Comparison of ENCODE assay signal across 8 cellular contexts in genomic region chr20:36468149-36469000, GRCh38.
DNase-seq lines count a peak whose midpoint lies in the region; ATAC-seq and TF ChIP-seq lines count a peak whose summit lies in the region.

No MANE protein-coding gene starts in this region.

- no peak for TF ChIP-seq CTCF in SK-N-SH (IDR thresholded peaks at IDR 0.05)
- TF ChIP-seq CTCF in hepatocyte (IDR thresholded peaks at IDR 0.05; ENCODE audit: poor library complexity), result no peak

- WGBS in SK-N-SH (ENCODE audit: low lambda C conversion rate), result 77% methylated on average over 10 of the region's 10 CpGs
- 70% methylated on average over 10 of the region's 10 CpGs for WGBS in hepatocyte (ENCODE audit: low lambda C conversion rate, missing lambda C conversion rate)

- H3F3A ChIP-seq in SK-N-SH (replicated peaks; ENCODE audit: insufficient read depth), result peaks cover 27% of the 10 kb centered on the region

- peaks cover 59 to 98% of the 10 kb centered on the region in 2 donors for H3K4me1 Mint-ChIP-seq in stimulated activated naive B cell treated with anti-CD40 and anti-IgM and Interleukin-4, amounts not matched to agents 10 μg/mL and 1 μg/mL and 100 μg/mL, for 72 hours
- H3K4me1 Mint-ChIP-seq in activated T-helper 1 cell treated with anti-CD3 and anti-CD28 coated beads, Interleukin-12 subunit alpha, Interleukin-12 subunit beta, Interleukin-2, Interleukin-4 antibody, amounts not matched to agents 30 ng/mL and 10 ng/mL and 1 ng/mL, durations not matched to agents 14 hours and 24 hours and 36 hours (ENCODE audit: low read depth), result peaks cover 86% of the 10 kb centered on the region

- 0 out of 2 replicates have a peak overlapping the region, but pooled peaks have one; percentile 25 for H3K4me2 ChIP-seq in SK-N-SH
- peak overlapping the region; percentile 45 for H3K4me2 ChIP-seq in hepatocyte

- H3K36me3 ChIP-seq in SK-N-SH (replicated peaks in 1 of 2; ENCODE audit: control insufficient read depth in 1 of 2, insufficient read depth in 2 of 2, low read length in 1 of 2), result peaks cover 0 to 3% of the 10 kb centered on the region in 2 experiments
- H3K36me3 ChIP-seq in hepatocyte (replicated peaks; ENCODE audit: insufficient read depth, low read depth), result no peaks in the 10 kb centered on the region

- peak; percentile 50 for DNase-seq in DMS153 (lab: John Stamatoyannopoulos, UW)
- no peak for DNase-seq in DMS153 treated with DMSO at 0.1 percent for 48 hours (lab: John Stamatoyannopoulos, UW; ENCODE audit: unreplicated experiment)
- DNase-seq in SK-N-SH, result peak; percentile 64
- peak; percentile 35 for DNase-seq in hepatocyte (ENCODE audit: low spot score)
- DNase-seq in stimulated activated naive B cell treated with anti-CD40 and anti-IgM and Interleukin-4, amounts not matched to agents 10 μg/mL and 1 μg/mL and 100 μg/mL, for 72 hours, result no peak
- no peak for DNase-seq in HEK293T (ENCODE audit: extremely low spot score)
- no peak for DNase-seq in activated T-helper 1 cell treated with anti-CD3 and anti-CD28 coated beads, Interleukin-12 subunit alpha, Interleukin-12 subunit beta, Interleukin-2, Interleukin-4 antibody, amounts not matched to agents 30 ng/mL and 10 ng/mL and 1 ng/mL, durations not matched to agents 14 hours and 24 hours and 36 hours (ENCODE audit: low spot score)

- peaks cover 60 to 68% of the 10 kb centered on the region in 2 experiments for H3K4me1 ChIP-seq in SK-N-SH (ENCODE audit: control insufficient read depth in 1 of 2, insufficient read depth in 2 of 2, low read depth in 1 of 2, low read length in 1 of 2)
- H3K4me1 ChIP-seq in hepatocyte (ENCODE audit: insufficient read depth), result peaks cover 79% of the 10 kb centered on the region

- peaks cover 100% of the 10 kb centered on the region for H3K79me2 ChIP-seq in SK-N-SH (ENCODE audit: insufficient read depth)
- peaks cover 100% of the 10 kb centered on the region for H3K79me2 ChIP-seq in hepatocyte

- H3K36me3 Mint-ChIP-seq in stimulated activated naive B cell treated with anti-CD40 and anti-IgM and Interleukin-4, amounts not matched to agents 10 μg/mL and 1 μg/mL and 100 μg/mL, for 72 hours, result peaks cover 4 to 15% of the 10 kb centered on the region in 2 donors
- H3K36me3 Mint-ChIP-seq in activated T-helper 1 cell treated with anti-CD3 and anti-CD28 coated beads, Interleukin-12 subunit alpha, Interleukin-12 subunit beta, Interleukin-2, Interleukin-4 antibody, amounts not matched to agents 30 ng/mL and 10 ng/mL and 1 ng/mL, durations not matched to agents 14 hours and 24 hours and 36 hours (ENCODE audit: low read depth), result peaks cover 3% of the 10 kb centered on the region

- no peak overlapping the region for H3K4me3 Mint-ChIP-seq in stimulated activated naive B cell treated with anti-CD40 and anti-IgM and Interleukin-4, amounts not matched to agents 10 μg/mL and 1 μg/mL and 100 μg/mL, for 72 hours
- no peak overlapping the region for H3K4me3 Mint-ChIP-seq in activated T-helper 1 cell treated with anti-CD3 and anti-CD28 coated beads, Interleukin-12 subunit alpha, Interleukin-12 subunit beta, Interleukin-2, Interleukin-4 antibody, amounts not matched to agents 30 ng/mL and 10 ng/mL and 1 ng/mL, durations not matched to agents 14 hours and 24 hours and 36 hours

- H3K9me3 ChIP-seq in SK-N-SH (no peaks in the 10 kb centered on the region), hepatocyte (ENCODE audit: low read depth) (no peaks in the 10 kb centered on the region)

- CTCF ChIA-PET in SK-N-SH (lab: Yijun Ruan, JAX) (no interaction called here), HEK293T (lab: Yijun Ruan, JAX) (no interaction called here)

- POLR2A ChIA-PET in SK-N-SH (lab: Yijun Ruan, JAX), result no interaction called here
- POLR2A ChIA-PET in HEK293T (lab: Yijun Ruan, JAX), result no interaction called here

- no peak for TF ChIP-seq EP300 in SK-N-SH (IDR thresholded peaks at IDR 0.05; ENCODE audit: borderline replicate concordance in 1 of 2, low read depth in 1 of 2, low read length in 1 of 2)

- H2AFZ ChIP-seq in SK-N-SH (ENCODE audit: low read depth) (no peak overlapping the region), hepatocyte (no peak overlapping the region)

- H3K27me3 Mint-ChIP-seq in stimulated activated naive B cell treated with anti-CD40 and anti-IgM and Interleukin-4, amounts not matched to agents 10 μg/mL and 1 μg/mL and 100 μg/mL, for 72 hours, result no peaks in the 10 kb centered on the region
- H3K27me3 Mint-ChIP-seq in activated T-helper 1 cell treated with anti-CD3 and anti-CD28 coated beads, Interleukin-12 subunit alpha, Interleukin-12 subunit beta, Interleukin-2, Interleukin-4 antibody, amounts not matched to agents 30 ng/mL and 10 ng/mL and 1 ng/mL, durations not matched to agents 14 hours and 24 hours and 36 hours (ENCODE audit: insufficient read depth), result no peaks in the 10 kb centered on the region

- no peaks in the 10 kb centered on the region for H3K27me3 ChIP-seq in SK-N-SH (ENCODE audit: insufficient read depth)
- no peaks in the 10 kb centered on the region for H3K27me3 ChIP-seq in hepatocyte

- TF ChIP-seq RAD21 in SK-N-SH (IDR thresholded peaks at IDR 0.05; ENCODE audit: low read length), result no peak

- peaks cover 100% of the 10 kb centered on the region for H4K20me1 ChIP-seq in SK-N-SH (ENCODE audit: insufficient read depth)
- peaks cover 100% of the 10 kb centered on the region for H4K20me1 ChIP-seq in hepatocyte (ENCODE audit: insufficient read depth, poor library complexity, severe bottlenecking)

- no peak for ATAC-seq in stimulated activated naive B cell treated with anti-CD40 and anti-IgM and Interleukin-4, amounts not matched to agents 10 μg/mL and 1 μg/mL and 100 μg/mL, for 72 hours (replicated peaks)
- ATAC-seq in GM21529 (IDR thresholded peaks at IDR 0.05; ENCODE audit: unreplicated experiment), result no peak

- intact Hi-C loops in activated T-helper 1 cell treated with anti-CD3 and anti-CD28 coated beads, Interleukin-12 subunit alpha, Interleukin-12 subunit beta, Interleukin-2, Interleukin-4 antibody, amounts not matched to agents 30 ng/mL and 10 ng/mL and 1 ng/mL, durations not matched to agents 14 hours and 24 hours and 36 hours (cut with micrococcal nuclease), result loop anchor here (5.0 to 10.0 kb wide), 6 partner anchors 129 to 851 kb away; partner anchors contain the start of genes NDRG3, RBL1 and SPAG4

- peak overlapping the region; percentile 18 to 73; a peak in 3 of 4 replicates for H3K27ac ChIP-seq in SK-N-SH (ENCODE audit: low read depth in 2 of 2, low read length in 1 of 2)
- H3K27ac ChIP-seq in hepatocyte, result peak overlapping the region; percentile 25

- H3K27ac Mint-ChIP-seq in stimulated activated naive B cell treated with anti-CD40 and anti-IgM and Interleukin-4, amounts not matched to agents 10 μg/mL and 1 μg/mL and 100 μg/mL, for 72 hours, result peak overlapping the region; percentile 76
- H3K27ac Mint-ChIP-seq in activated T-helper 1 cell treated with anti-CD3 and anti-CD28 coated beads, Interleukin-12 subunit alpha, Interleukin-12 subunit beta, Interleukin-2, Interleukin-4 antibody, amounts not matched to agents 30 ng/mL and 10 ng/mL and 1 ng/mL, durations not matched to agents 14 hours and 24 hours and 36 hours, result no peak overlapping the region

- H3K9me2 ChIP-seq in SK-N-SH (no peaks in the 10 kb centered on the region), hepatocyte (replicated peaks; ENCODE audit: insufficient read depth) (no peaks in the 10 kb centered on the region)

- H3K9ac ChIP-seq in SK-N-SH, result no peak overlapping the region

- H3K4me3 ChIP-seq in SK-N-SH (ENCODE audit: low read depth in 2 of 2, low read length in 1 of 2), result no peak overlapping the region
- H3K4me3 ChIP-seq in hepatocyte, result no peak overlapping the region

- no peaks in the 10 kb centered on the region for H3K9me3 Mint-ChIP-seq in stimulated activated naive B cell treated with anti-CD40 and anti-IgM and Interleukin-4, amounts not matched to agents 10 μg/mL and 1 μg/mL and 100 μg/mL, for 72 hours
- no peaks in the 10 kb centered on the region for H3K9me3 Mint-ChIP-seq in activated T-helper 1 cell treated with anti-CD3 and anti-CD28 coated beads, Interleukin-12 subunit alpha, Interleukin-12 subunit beta, Interleukin-2, Interleukin-4 antibody, amounts not matched to agents 30 ng/mL and 10 ng/mL and 1 ng/mL, durations not matched to agents 14 hours and 24 hours and 36 hours

TF ChIP-seq in SK-N-SH, 30 proteins besides CTCF, POLR2A, EP300 and RAD21 (continues in another document):
- TF ChIP-seq GABPA (IDR thresholded peaks at IDR 0.05; ENCODE audit: low read depth) (no peak), MEF2A (IDR thresholded peaks at IDR 0.05; ENCODE audit: borderline replicate concordance, low read depth) (no peak), MXI1 (IDR thresholded peaks at IDR 0.05; ENCODE audit: low read depth, low read length) (peak; percentile 82)

TF ChIP-seq in HEK293T, 16 proteins besides CTCF, POLR2A, EP300 and RAD21:
- TF ChIP-seq ARNT (IDR thresholded peaks at IDR 0.05), result no peak
- no peak for TF ChIP-seq FOXM1 (IDR thresholded peaks at IDR 0.05; ENCODE audit: borderline replicate concordance)
- no peak for TF ChIP-seq SUZ12 (IDR thresholded peaks at IDR 0.05)
- TF ChIP-seq TARDBP (IDR thresholded peaks at IDR 0.05), result no peak
- no peak for TF ChIP-seq FOXA1 (IDR thresholded peaks at IDR 0.05)
- no peak for TF ChIP-seq SP1 (IDR thresholded peaks at IDR 0.05)
- no peak for TF ChIP-seq FOXK2 (IDR thresholded peaks at IDR 0.05)
- TF ChIP-seq L3MBTL2 (conservative IDR thresholded peaks at IDR 0.05), result no peak
- TF ChIP-seq BHLHE40 (IDR thresholded peaks at IDR 0.05; ENCODE audit: borderline replicate concordance), result no peak
- no peak for TF ChIP-seq ELF4 (IDR thresholded peaks at IDR 0.05)
- TF ChIP-seq HDGF (IDR thresholded peaks at IDR 0.05; ENCODE audit: borderline replicate concordance), result no peak
- TF ChIP-seq NFRKB (IDR thresholded peaks at IDR 0.05), result no peak
- TF ChIP-seq ZNF384 (IDR thresholded peaks at IDR 0.05), result no peak
- no peak for TF ChIP-seq LEF1 (IDR thresholded peaks at IDR 0.05; ENCODE audit: borderline replicate concordance)
- TF ChIP-seq CTBP1 (IDR thresholded peaks at IDR 0.05; ENCODE audit: borderline replicate concordance), result no peak
TF ChIP-seq in HEK293T: peak in this region for 0.

Comparison
In these comparisons a context has a peak if more than half of its experiments do, and no peak if none do; other contexts are left out.
1. DNase-seq: peak in DMS153 (single experiment), SK-N-SH (single experiment) and hepatocyte (single experiment); none in DMS153 treated with DMSO at 0.1 percent for 48 hours (single experiment), stimulated activated naive B cell treated with anti-CD40 and anti-IgM and Interleukin-4, amounts not matched to agents 10 μg/mL and 1 μg/mL and 100 μg/mL, for 72 hours (single experiment), HEK293T (single experiment) and activated T-helper 1 cell treated with anti-CD3 and anti-CD28 coated beads, Interleukin-12 subunit alpha, Interleukin-12 subunit beta, Interleukin-2, Interleukin-4 antibody, amounts not matched to agents 30 ng/mL and 10 ng/mL and 1 ng/mL, durations not matched to agents 14 hours and 24 hours and 36 hours (single experiment).